In the genomic region with DNA sequence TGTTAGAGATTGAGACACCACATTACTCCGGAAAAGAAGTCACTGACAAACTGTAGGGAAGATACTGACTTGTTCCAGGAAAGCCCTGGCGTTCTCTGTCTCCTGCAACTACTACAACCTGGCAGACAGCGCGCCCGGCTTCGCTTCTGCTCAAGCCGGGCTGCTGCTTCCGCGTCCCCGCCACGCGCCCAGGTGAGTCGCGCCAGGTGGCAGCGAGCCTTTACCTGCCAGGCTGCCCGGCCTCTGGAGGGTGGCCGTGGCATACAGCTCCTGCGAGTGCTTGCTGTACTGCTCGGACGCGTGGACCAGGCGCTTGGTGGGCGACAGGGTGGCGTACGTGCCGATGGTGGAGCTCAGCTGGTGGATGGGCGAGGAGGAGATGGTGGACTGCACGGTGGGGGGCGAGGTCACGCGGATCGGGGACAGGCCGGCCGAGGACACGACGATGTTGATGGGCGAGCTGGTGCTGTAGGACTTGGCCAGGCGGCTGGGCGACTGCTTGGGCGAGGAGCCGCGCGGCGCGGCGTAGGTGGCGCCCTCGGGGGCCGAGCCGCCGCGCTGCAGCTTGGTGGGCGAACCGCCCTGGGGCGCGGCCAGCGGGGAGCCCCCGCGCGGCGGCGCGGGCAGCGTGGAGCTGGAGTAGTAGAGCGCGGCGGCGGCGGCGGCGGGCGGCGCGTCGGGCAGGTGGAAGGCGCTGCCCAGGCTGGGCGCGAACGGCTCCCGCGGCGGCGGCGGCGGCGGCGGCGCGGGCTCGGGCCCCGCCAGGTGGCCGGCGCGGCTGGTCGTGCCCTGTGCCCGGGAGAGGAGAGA, we compare ENCODE assay signal across 9 cellular contexts.
DNase-seq lines count a peak whose midpoint lies in the region; ATAC-seq and TF ChIP-seq lines count a peak whose summit lies in the region.
"Had no signal": no experiment of that assay in that cellular context is flagged by ENCODE, and none has a peak within 500 bp of the region (broad histone marks: within the 10 kb centered on the region; RNA-seq: fewer than 3 reads in every experiment).

No MANE protein-coding gene starts in this region.

- H3K9me3 Mint-ChIP-seq in CD14-positive monocyte (peaks cover 0 to 5% (median 1%) of the 10 kb centered on the region in 7 donors), neural progenitor cell (peaks cover 6% of the 10 kb centered on the region)

- peaks cover 26% of the 10 kb centered on the region for H3K27me3 ChIP-seq in neural progenitor cell

- no peak for DNase-seq in CD14-positive monocyte (ENCODE audit: low spot score)
- DNase-seq in NCI-H2227 (lab: John Stamatoyannopoulos, UW; ENCODE audit: unreplicated experiment): peak; percentile 54
- DNase-seq in glomerular visceral epithelial cell (ENCODE audit: extremely low spot score): peak; percentile 6
- DNase-seq in neural progenitor cell (ENCODE audit: low spot score): peak; percentile 55
- no peak for DNase-seq in OCI-M2 (lab: John Stamatoyannopoulos, UW; ENCODE audit: unreplicated experiment)
- DNase-seq in A172 (ENCODE audit: low spot score): no peak
- DNase-seq: NCI-H1436 treated with DMSO at 0.1 percent for 48 hours had no signal

- H3K36me3 ChIP-seq in neural progenitor cell: no peaks in the 10 kb centered on the region

- H3K36me3 Mint-ChIP-seq in CD14-positive monocyte (peaks cover 0 to 6% of the 10 kb centered on the region in 2 donors), neural progenitor cell (peaks cover 42% of the 10 kb centered on the region)

- H3K4me3 Mint-ChIP-seq in CD14-positive monocyte: peak overlapping the region; percentile 61 to 90
- peak overlapping the region; percentile 77 for H3K4me3 Mint-ChIP-seq in neural progenitor cell

- H3K4me1 ChIP-seq in neural progenitor cell: peaks cover 35% of the 10 kb centered on the region

- H3F3A ChIP-seq in neural progenitor cell (ENCODE audit: low read depth): peaks cover 18% of the 10 kb centered on the region

- peak overlapping the region; percentile 63 for H3K4me3 ChIP-seq in neural progenitor cell

- H3K27me3 Mint-ChIP-seq in CD14-positive monocyte (ENCODE audit: low read depth in 3 of 3): peaks cover 52 to 57% (median 54%) of the 10 kb centered on the region in 3 donors
- peaks cover 6% of the 10 kb centered on the region for H3K27me3 Mint-ChIP-seq in neural progenitor cell (ENCODE audit: insufficient read depth, low read depth)

- no peak for TF ChIP-seq CTCF in CD14-positive monocyte (IDR thresholded peaks at IDR 0.05)
- peak; percentile 4 for TF ChIP-seq CTCF in neural progenitor cell (IDR thresholded peaks at IDR 0.05)

- H3K4me1 Mint-ChIP-seq in CD14-positive monocyte (peaks cover 10% of the 10 kb centered on the region), neural progenitor cell (peaks cover 39% of the 10 kb centered on the region)

- no peak overlapping the region for H3K27ac Mint-ChIP-seq in CD14-positive monocyte
- peak overlapping the region; percentile 6 for H3K27ac Mint-ChIP-seq in neural progenitor cell

- no peak overlapping the region for H3K9ac ChIP-seq in neural progenitor cell

- peak overlapping the region; percentile 97 for H3K4me2 ChIP-seq in neural progenitor cell

- ATAC-seq in GM19397 (IDR thresholded peaks at IDR 0.05; ENCODE audit: unreplicated experiment) (no peak), GM21723 (IDR thresholded peaks at IDR 0.05; ENCODE audit: unreplicated experiment) (no peak)

- H4K20me1 ChIP-seq in neural progenitor cell (ENCODE audit: low read depth): no peaks in the 10 kb centered on the region

- no peaks in the 10 kb centered on the region for H3K9me3 ChIP-seq in neural progenitor cell (ENCODE audit: low read depth)

- intact Hi-C loops in CD14-positive monocyte (cut with micrococcal nuclease): no loop called here

- H3K79me2 ChIP-seq in neural progenitor cell (ENCODE audit: low read depth): no peaks in the 10 kb centered on the region

- no peak overlapping the region for H3K27ac ChIP-seq in neural progenitor cell

- peak overlapping the region; percentile 81 for H2AFZ ChIP-seq in neural progenitor cell (replicated peaks)

Comparison
In these comparisons a context has a peak if more than half of its experiments do, and no peak if none do; other contexts are left out.
1. DNase-seq: peak in NCI-H2227 (single experiment), glomerular visceral epithelial cell (single experiment) and neural progenitor cell (single experiment); none in CD14-positive monocyte (single experiment), OCI-M2 (single experiment) and A172 (single experiment).